ENCODE assay signal across 32 cellular contexts in the genomic region with DNA sequence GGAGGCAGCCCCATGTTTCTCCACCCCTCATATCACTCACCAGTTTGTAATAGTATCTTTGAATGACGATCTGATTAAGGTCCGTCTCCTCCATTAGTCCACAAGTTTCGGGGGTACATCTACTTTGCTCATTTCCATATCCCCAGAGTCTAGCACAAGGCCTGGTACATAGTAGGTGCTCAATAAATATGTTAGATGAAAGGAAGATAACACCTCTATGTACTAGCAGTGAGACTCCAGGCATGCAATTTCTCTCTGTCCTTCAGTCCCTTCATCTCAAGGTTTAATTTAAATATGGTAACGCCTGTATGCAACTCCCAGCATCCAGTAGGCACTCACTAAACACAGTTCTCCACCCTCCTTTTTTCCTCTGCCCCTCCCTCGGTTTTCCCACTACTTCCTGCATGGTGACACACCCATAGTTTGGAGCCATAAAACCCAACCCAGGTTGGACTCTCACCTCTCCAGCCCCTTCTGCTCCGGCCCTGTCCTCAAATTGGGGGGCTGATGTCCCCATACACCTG. TPM values are rescaled to one million over a fixed set of nuclear protein-coding genes. Genes with fewer than 3 reads are reported as not detected.
DNase-seq lines count a peak whose midpoint lies in the region; ATAC-seq, FAIRE-seq and TF ChIP-seq lines count a peak whose summit lies in the region.
"Had no signal": no experiment of that assay in that cellular context is flagged by ENCODE, and none has a peak within 500 bp of the region (broad histone marks: within the 10 kb centered on the region; RNA-seq: fewer than 3 reads in every experiment).

No MANE protein-coding gene starts in this region.

- H2BK15ac ChIP-seq in mesendoderm (replicated peaks; ENCODE audit: low read depth), result no peak overlapping the region

- H3K4me1 Mint-ChIP-seq in nephron, result peaks cover 10% of the 10 kb centered on the region
- H3K4me1 Mint-ChIP-seq in natural killer cell treated with Interleukin-12 subunit alpha and Interleukin-12 subunit beta and Interleukin-15 and Interleukin-18, amount 100 ng/mL, for 72 hours (ENCODE audit: low read depth in 2 of 2), result no peaks in the 10 kb centered on the region
- H3K4me1 Mint-ChIP-seq: activated B cell treated with CpG ODN at 0.5 μM for 24 hours had no signal

- H3K18ac ChIP-seq in mesendoderm (ENCODE audit: low read length), result no peak overlapping the region

- no peaks in the 10 kb centered on the region for H3K36me3 Mint-ChIP-seq in nephron (ENCODE audit: low read depth)
- H3K36me3 Mint-ChIP-seq in natural killer cell treated with Interleukin-12 subunit alpha and Interleukin-12 subunit beta and Interleukin-15 and Interleukin-18, amount 100 ng/mL, for 72 hours, result no peaks in the 10 kb centered on the region
- H3K36me3 Mint-ChIP-seq: activated CD8-positive, alpha-beta memory T cell treated with anti-CD3 and anti-CD28 coated beads, Interleukin-2, amount 10 ng/mL, durations not matched to agents 7 days and 5 days had no signal

- peak overlapping the region in 1 of 3 experiments; percentile 59 for H3K4me3 Mint-ChIP-seq in nephron
- no peak overlapping the region for H3K4me3 Mint-ChIP-seq in natural killer cell treated with Interleukin-12 subunit alpha and Interleukin-12 subunit beta and Interleukin-15 and Interleukin-18, amount 100 ng/mL, for 72 hours
- H3K4me3 Mint-ChIP-seq: activated B cell treated with CpG ODN at 0.5 μM for 24 hours; activated CD8-positive, alpha-beta memory T cell treated with anti-CD3 and anti-CD28 coated beads, Interleukin-2, amount 10 ng/mL, durations not matched to agents 7 days and 5 days had no signal

- WGBS in mesendoderm (ENCODE audit: extremely low coverage, insufficient coverage, low lambda C conversion rate), result no CpG with 5 or more reads among the region's 6 CpGs

- peaks cover 3% of the 10 kb centered on the region for H3K4me1 ChIP-seq in mesendoderm (ENCODE audit: control insufficient read depth, low read depth, low read length)
- H3K4me1 ChIP-seq: BE2C, SJCRH30, tibial nerve had no signal

- H3K27me3 ChIP-seq in mesendoderm (ENCODE audit: insufficient read depth, low read length, poor library complexity), result no peaks in the 10 kb centered on the region
- H3K27me3 ChIP-seq: BE2C had no signal

- no peak overlapping the region for H2AK5ac ChIP-seq in mesendoderm (ENCODE audit: low read length)

- ATAC-seq in natural killer cell treated with Interleukin-12 subunit alpha and Interleukin-12 subunit beta and Interleukin-15 and Interleukin-18, amount 100 ng/mL, for 72 hours, result no peak
- no peak for ATAC-seq in GM18502 (IDR thresholded peaks at IDR 0.05; ENCODE audit: poor library complexity, unreplicated experiment)
- ATAC-seq: activated CD8-positive, alpha-beta memory T cell treated with anti-CD3 and anti-CD28 coated beads, Interleukin-2, amount 10 ng/mL, durations not matched to agents 7 days and 5 days; lower lobe of right lung had no signal

- no peak overlapping the region for H3K4me3 ChIP-seq in mesendoderm (ENCODE audit: low read length)
- H3K4me3 ChIP-seq: lower lobe of right lung, SJCRH30, tibial nerve had no signal

- H3K79me1 ChIP-seq in mesendoderm (ENCODE audit: low read length), result no peaks in the 10 kb centered on the region

- no peak overlapping the region for H3K27ac ChIP-seq in mesendoderm (ENCODE audit: low read depth, low read length)
- H3K27ac ChIP-seq: lower lobe of right lung, SJCRH30 had no signal

- no peak overlapping the region for H3K56ac ChIP-seq in mesendoderm (ENCODE audit: low read length)

- H3K23ac ChIP-seq in mesendoderm (ENCODE audit: low read length), result no peak overlapping the region

- TF ChIP-seq POLR2A in H54 (IDR thresholded peaks at IDR 0.05; ENCODE audit: low read depth, low read length), result no peak

- H3K9ac ChIP-seq in mesendoderm (ENCODE audit: low read length), result no peak overlapping the region

- no peak for TF ChIP-seq CTCF in nephron (IDR thresholded peaks at IDR 0.05; ENCODE audit: unreplicated experiment in 3 of 3)

- no peaks in the 10 kb centered on the region for H3K79me2 ChIP-seq in mesendoderm (ENCODE audit: control insufficient read depth, insufficient read depth, low read length)

- no peak overlapping the region for H4K8ac ChIP-seq in mesendoderm (ENCODE audit: low read depth, low read length)

- peak; percentile 62 for DNase-seq in COLO668 (lab: John Stamatoyannopoulos, UW; ENCODE audit: unreplicated experiment)
- DNase-seq in HuH-7.5 (ENCODE audit: low spot score), result peak; percentile 59
- DNase-seq in epidermal melanocyte (ENCODE audit: insufficient read length, low spot score), result peak; percentile 6
- no peak for DNase-seq in natural killer cell treated with Interleukin-12 subunit alpha and Interleukin-12 subunit beta and Interleukin-15 and Interleukin-18, amount 100 ng/mL, for 72 hours (ENCODE audit: low spot score)
- no peak for DNase-seq in H54 (ENCODE audit: insufficient read length, low spot score)
- no peak for DNase-seq in mesendoderm
- DNase-seq: activated B cell treated with CpG ODN at 0.5 μM for 24 hours; activated CD8-positive, alpha-beta memory T cell treated with anti-CD3 and anti-CD28 coated beads, Interleukin-2, amount 10 ng/mL, durations not matched to agents 7 days and 5 days; activated T-cell treated with anti-CD3 and anti-CD28 coated beads, Interleukin-2, amount 50 U/mL, for 48 hours; BE2C; DMS79 treated with DMSO at 0.1 percent for 48 hours; GF-D8; H7; lower lobe of right lung; NCI-H1092; NCI-H1930; NCI-H526; SJCRH30; T-helper 1 cell had no signal

- H3K4me2 ChIP-seq in mesendoderm (ENCODE audit: low read length), result no peak overlapping the region

- no peak overlapping the region for H4K5ac ChIP-seq in mesendoderm (ENCODE audit: low read length)

- peaks cover 4% of the 10 kb centered on the region for H3K27me3 Mint-ChIP-seq in nephron (ENCODE audit: low read depth)
- peaks cover 7 to 30% of the 10 kb centered on the region in 2 donors for H3K27me3 Mint-ChIP-seq in natural killer cell treated with Interleukin-12 subunit alpha and Interleukin-12 subunit beta and Interleukin-15 and Interleukin-18, amount 100 ng/mL, for 72 hours

- no peaks in the 10 kb centered on the region for H3K9me3 Mint-ChIP-seq in nephron
- H3K9me3 Mint-ChIP-seq in natural killer cell treated with Interleukin-12 subunit alpha and Interleukin-12 subunit beta and Interleukin-15 and Interleukin-18, amount 100 ng/mL, for 72 hours, result no peaks in the 10 kb centered on the region
- H3K9me3 Mint-ChIP-seq: activated B cell treated with CpG ODN at 0.5 μM for 24 hours had no signal

- H2BK5ac ChIP-seq in mesendoderm (ENCODE audit: low read length), result no peak overlapping the region

- no peak overlapping the region for H2BK120ac ChIP-seq in mesendoderm (ENCODE audit: low read depth, low read length)

- no peak for FAIRE-seq in H54 (lab: Jason Lieb, UNC)
- FAIRE-seq: A204.1, endothelial cell of umbilical vein, GM18507, keratinocyte, RCC 7860 had no signal

- peak overlapping the region in 2 of 3 experiments; percentile 0 to 44 for H3K27ac Mint-ChIP-seq in nephron
- H3K27ac Mint-ChIP-seq in natural killer cell treated with Interleukin-12 subunit alpha and Interleukin-12 subunit beta and Interleukin-15 and Interleukin-18, amount 100 ng/mL, for 72 hours, result no peak overlapping the region
- H3K27ac Mint-ChIP-seq: activated B cell treated with CpG ODN at 0.5 μM for 24 hours; activated CD8-positive, alpha-beta memory T cell treated with anti-CD3 and anti-CD28 coated beads, Interleukin-2, amount 10 ng/mL, durations not matched to agents 7 days and 5 days had no signal

- no peak overlapping the region for H3K4ac ChIP-seq in mesendoderm (ENCODE audit: low read depth, low read length)

- H3K36me3 ChIP-seq in mesendoderm (ENCODE audit: control insufficient read depth, insufficient read depth, low read length), result no peaks in the 10 kb centered on the region
- H3K36me3 ChIP-seq: BE2C, lower lobe of right lung, SJCRH30, tibial nerve had no signal

RNA-seq across cellular contexts. Expression of a gene that starts 0.5 kb away (rescaled TPM):
- not detected for total RNA-seq in natural killer cell treated with Interleukin-12 subunit alpha and Interleukin-12 subunit beta and Interleukin-15 and Interleukin-18, amount 100 ng/mL, for 72 hours
- polyA plus RNA-seq in mesendoderm (2013, experiment 1 of 2), result 0.03 TPM
- 0.07 TPM for polyA plus RNA-seq in mesendoderm (2013, experiment 2 of 2)
- total RNA-seq: activated B cell treated with CpG ODN at 0.5 μM for 24 hours; activated CD8-positive, alpha-beta memory T cell treated with anti-CD3 and anti-CD28 coated beads, Interleukin-2, amount 10 ng/mL, durations not matched to agents 7 days and 5 days; dermis microvascular lymphatic vessel endothelial cell; endothelial cell of umbilical vein; glomerular endothelial cell; LHCN-M2; pulmonary artery endothelial cell; SJCRH30; tibial nerve had no signal
- polyA plus RNA-seq: endothelial cell of umbilical vein, keratinocyte had no signal

RNA-seq across cellular contexts. Expression of a gene that starts 18.2 kb away (rescaled TPM):
- not detected for total RNA-seq in natural killer cell treated with Interleukin-12 subunit alpha and Interleukin-12 subunit beta and Interleukin-15 and Interleukin-18, amount 100 ng/mL, for 72 hours
- 0.03 TPM for polyA plus RNA-seq in mesendoderm (2013, experiment 1 of 2)
- not detected for polyA plus RNA-seq in mesendoderm (2013, experiment 2 of 2)
- total RNA-seq: activated B cell treated with CpG ODN at 0.5 μM for 24 hours; activated CD8-positive, alpha-beta memory T cell treated with anti-CD3 and anti-CD28 coated beads, Interleukin-2, amount 10 ng/mL, durations not matched to agents 7 days and 5 days; dermis microvascular lymphatic vessel endothelial cell; endothelial cell of umbilical vein; glomerular endothelial cell; H7; LHCN-M2; lower lobe of right lung; pulmonary artery endothelial cell; SJCRH30; tibial nerve had no signal
- polyA plus RNA-seq: adipose tissue, endothelial cell of umbilical vein, keratinocyte had no signal

RNA-seq across cellular contexts. Expression of a gene that starts 44.0 kb away (rescaled TPM):
- total RNA-seq in natural killer cell treated with Interleukin-12 subunit alpha and Interleukin-12 subunit beta and Interleukin-15 and Interleukin-18, amount 100 ng/mL, for 72 hours, result 1 to 10 TPM; 2.7 to 4.5 TPM
- 1.1 TPM for polyA plus RNA-seq in mesendoderm (2013, experiment 1 of 2)
- polyA plus RNA-seq in mesendoderm (2013, experiment 2 of 2), result 1.0 TPM

Comparison
In these comparisons a context has a peak if more than half of its experiments do, and no peak if none do; other contexts are left out.
1. DNase-seq: peak in COLO668 (single experiment), HuH-7.5 (single experiment) and epidermal melanocyte (single experiment); none in natural killer cell treated with Interleukin-12 subunit alpha and Interleukin-12 subunit beta and Interleukin-15 and Interleukin-18, amount 100 ng/mL, for 72 hours (single experiment), H54 (single experiment) and mesendoderm (single experiment).
2. H3K27ac Mint-ChIP-seq: peak in nephron (2 of 3); none in natural killer cell treated with Interleukin-12 subunit alpha and Interleukin-12 subunit beta and Interleukin-15 and Interleukin-18, amount 100 ng/mL, for 72 hours (0 of 2).